In the genomic region with DNA sequence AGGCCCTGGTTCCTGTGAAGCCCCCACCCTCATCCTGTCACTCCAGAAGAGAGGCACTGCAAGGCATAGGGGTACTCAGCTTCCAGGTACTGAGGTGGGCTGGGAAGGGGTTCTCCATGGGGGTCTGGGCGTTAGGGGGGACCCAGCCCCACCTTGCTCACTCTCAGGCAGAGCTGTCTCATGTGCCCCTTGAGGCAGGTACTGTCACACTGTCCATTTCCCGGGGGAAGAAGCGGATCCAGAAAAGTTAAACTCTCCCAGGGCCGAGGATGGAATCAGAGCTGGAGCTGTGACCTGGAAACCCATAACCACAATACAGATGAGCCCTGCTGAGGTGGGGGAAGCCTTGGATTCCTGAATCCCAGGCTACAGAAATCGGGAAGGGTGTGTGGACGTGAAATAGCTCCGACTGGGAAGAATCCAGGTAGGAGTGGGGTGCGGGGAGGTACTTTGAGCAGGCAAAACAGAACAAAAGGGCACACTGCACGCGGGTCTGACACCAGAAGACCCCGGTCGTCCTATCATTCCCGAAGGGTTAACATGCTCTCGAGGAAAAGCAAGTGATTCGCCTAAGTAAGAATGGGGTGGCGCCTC, we compare ENCODE assay signal across 1 cellular context.
TF ChIP-seq lines count a peak whose summit lies in the region.

No MANE protein-coding gene starts in this region.

TF ChIP-seq in IMR-90, 13 proteins besides CTCF, POLR2A, EP300 and RAD21 (continued from another document):
- TF ChIP-seq, protein P1, sequence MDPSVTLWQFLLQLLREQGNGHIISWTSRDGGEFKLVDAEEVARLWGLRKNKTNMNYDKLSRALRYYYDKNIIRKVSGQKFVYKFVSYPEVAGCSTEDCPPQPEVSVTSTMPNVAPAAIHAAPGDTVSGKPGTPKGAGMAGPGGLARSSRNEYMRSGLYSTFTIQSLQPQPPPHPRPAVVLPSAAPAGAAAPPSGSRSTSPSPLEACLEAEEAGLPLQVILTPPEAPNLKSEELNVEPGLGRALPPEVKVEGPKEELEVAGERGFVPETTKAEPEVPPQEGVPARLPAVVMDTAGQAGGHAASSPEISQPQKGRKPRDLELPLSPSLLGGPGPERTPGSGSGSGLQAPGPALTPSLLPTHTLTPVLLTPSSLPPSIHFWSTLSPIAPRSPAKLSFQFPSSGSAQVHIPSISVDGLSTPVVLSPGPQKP (IDR thresholded peaks at IDR 0.05; ENCODE audit: borderline replicate concordance, low read depth, low read length): no peak
- no peak for TF ChIP-seq RFX5 (IDR thresholded peaks at IDR 0.05; ENCODE audit: low read depth, low read length)
